ENCODE assay signal across 8 cellular contexts in the genomic region with DNA sequence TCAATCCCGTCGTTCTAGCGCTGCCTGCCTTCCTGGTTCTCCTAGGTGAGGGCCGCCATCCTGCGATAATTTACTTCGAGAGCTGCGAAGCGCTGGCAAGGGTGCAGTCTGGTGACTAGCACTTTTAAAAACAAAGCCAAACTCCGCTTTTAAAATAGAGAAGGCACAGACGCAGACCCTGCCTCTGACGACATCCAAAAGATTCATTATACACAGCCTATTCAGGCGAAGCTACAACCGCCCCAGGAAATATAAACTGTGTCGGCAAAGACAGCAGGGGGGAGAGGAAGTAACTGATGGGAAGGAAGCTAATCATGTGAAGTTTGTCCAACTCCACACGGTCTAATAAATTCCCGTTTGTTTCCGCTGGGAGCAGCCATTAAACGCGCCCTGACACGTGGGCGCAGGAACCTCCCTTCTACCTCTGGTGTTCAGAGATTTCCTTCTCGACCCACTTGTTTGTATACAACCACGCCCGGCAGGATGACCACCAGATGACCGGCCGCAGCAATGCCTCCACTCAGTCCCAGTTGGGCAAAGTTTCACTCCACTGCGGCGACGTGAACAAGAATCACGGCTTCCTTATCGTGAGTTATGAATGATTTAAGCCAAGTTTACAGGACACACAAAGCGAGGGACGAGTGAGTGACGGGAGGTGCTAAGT. TPM values are rescaled to one million over a fixed set of nuclear protein-coding genes. Genes with fewer than 3 reads are reported as not detected.
DNase-seq lines count a peak whose midpoint lies in the region; ATAC-seq and TF ChIP-seq lines count a peak whose summit lies in the region.

No MANE protein-coding gene starts in this region.

- H3K36me3 ChIP-seq in right atrium auricular region (no peaks in the 10 kb centered on the region), psoas muscle (ENCODE audit: insufficient read depth in 1 of 2, low read depth in 1 of 2) (no peaks in the 10 kb centered on the region)

- TF ChIP-seq CTCF in right atrium auricular region (IDR thresholded peaks at IDR 0.05) (peak in 1 of 2 donors; percentile 15), psoas muscle (IDR thresholded peaks at IDR 0.05) (peak; percentile 9)

- H3K4me1 ChIP-seq in right atrium auricular region (peaks cover 0 to 19% of the 10 kb centered on the region in 2 donors), psoas muscle (peaks cover 18% of the 10 kb centered on the region)

- H3K9me3 ChIP-seq in right atrium auricular region (no peaks in the 10 kb centered on the region), psoas muscle (no peaks in the 10 kb centered on the region)

- POLR2A ChIA-PET in activated CD4-positive, alpha-beta T cell treated with anti-CD3 and anti-CD28 coated beads, Interleukin-2, amount 10 ng/mL, durations not matched to agents 7 days and 5 days (lab: Charles Lee): no interaction called here

- H3K27ac Mint-ChIP-seq in activated CD4-positive, alpha-beta T cell treated with anti-CD3 and anti-CD28 coated beads, Interleukin-2, amount 10 ng/mL, durations not matched to agents 7 days and 5 days: no peak overlapping the region

- H3K27me3 Mint-ChIP-seq in activated CD4-positive, alpha-beta T cell treated with anti-CD3 and anti-CD28 coated beads, Interleukin-2, amount 10 ng/mL, durations not matched to agents 7 days and 5 days: peaks cover 67% of the 10 kb centered on the region

- DNase-seq in activated CD4-positive, alpha-beta T cell treated with anti-CD3 and anti-CD28 coated beads, Interleukin-2, amount 10 ng/mL, durations not matched to agents 7 days and 5 days: no peak
- DNase-seq in activated CD4-positive, alpha-beta T cell treated with anti-CD3 and anti-CD28 coated beads for 4 hours: no peak
- DNase-seq in NCI-H2171 (lab: John Stamatoyannopoulos, UW) (peak; percentile 42), amniotic stem cell (lab: John Stamatoyannopoulos, UW) (peak; percentile 47), right atrium auricular region (ENCODE audit: low spot score) (peak; percentile 84), psoas muscle (peak; percentile 51 to 79)
- no peak for DNase-seq in activated effector memory CD4-positive, alpha-beta T cell treated with anti-CD3 and anti-CD28 coated beads, Interleukin-2, amount 50 U/mL, for 16 hours

- H3K27ac ChIP-seq in right atrium auricular region: peak overlapping the region; percentile 78 to 84
- peak overlapping the region; percentile 85 for H3K27ac ChIP-seq in psoas muscle

- no peaks in the 10 kb centered on the region for H3K9me3 Mint-ChIP-seq in activated CD4-positive, alpha-beta T cell treated with anti-CD3 and anti-CD28 coated beads, Interleukin-2, amount 10 ng/mL, durations not matched to agents 7 days and 5 days

- intact Hi-C loops in psoas muscle (cut with DNase I): loop anchor here (5.0 to 10.0 kb wide), 5 partner anchors 65 to 403 kb away; a partner anchor contains a TSS

- no peaks in the 10 kb centered on the region for H3K27me3 ChIP-seq in right atrium auricular region
- H3K27me3 ChIP-seq in psoas muscle (ENCODE audit: insufficient read depth in 3 of 3, low read length in 2 of 3): no peaks in the 10 kb centered on the region

- peaks cover 16% of the 10 kb centered on the region for H3K4me1 Mint-ChIP-seq in activated CD4-positive, alpha-beta T cell treated with anti-CD3 and anti-CD28 coated beads, Interleukin-2, amount 10 ng/mL, durations not matched to agents 7 days and 5 days

- H3K36me3 Mint-ChIP-seq in activated CD4-positive, alpha-beta T cell treated with anti-CD3 and anti-CD28 coated beads, Interleukin-2, amount 10 ng/mL, durations not matched to agents 7 days and 5 days (ENCODE audit: low read depth): no peaks in the 10 kb centered on the region

- ATAC-seq in psoas muscle (peak; percentile 68 to 80 (median 70)), GM21723 (IDR thresholded peaks at IDR 0.05; ENCODE audit: unreplicated experiment) (no peak)

- H3K4me3 ChIP-seq in right atrium auricular region (peak overlapping the region; percentile 64 to 81), psoas muscle (peak overlapping the region; percentile 91)

- 0 to 1% (median 0%) methylated on average over 34 of the region's 34 CpGs for WGBS in psoas muscle, 3 donors

- H3K4me3 Mint-ChIP-seq in activated CD4-positive, alpha-beta T cell treated with anti-CD3 and anti-CD28 coated beads, Interleukin-2, amount 10 ng/mL, durations not matched to agents 7 days and 5 days: peak overlapping the region; percentile 59

- CTCF ChIA-PET in activated CD4-positive, alpha-beta T cell treated with anti-CD3 and anti-CD28 coated beads, Interleukin-2, amount 10 ng/mL, durations not matched to agents 7 days and 5 days (lab: Charles Lee): interaction anchor here (0.5 kb wide), 1 partner anchor 401 kb away, joined by 3 read pairs; a partner anchor contains a TSS

RNA-seq across cellular contexts. Expression of a gene that starts 1.3 kb away (rescaled TPM):
- total RNA-seq in activated CD4-positive, alpha-beta T cell treated with anti-CD3 and anti-CD28 coated beads, Interleukin-2, amount 10 ng/mL, durations not matched to agents 7 days and 5 days: under 1 TPM in 1 of 2 experiments, not detected in 1; 0.04 TPM
- total RNA-seq in right atrium auricular region (10 to 100 TPM; 29.1 to 45.4 TPM), psoas muscle (10 to 100 TPM; 18.6 to 25.1 (median 20.3) TPM)
- 10 to 100 TPM in 1 of 3 donors, 1 to 10 TPM in 2; 8.9 to 15.2 (median 9.0) TPM for polyA plus RNA-seq in psoas muscle

Comparison
In these comparisons a context has a peak if more than half of its experiments do, and no peak if none do; other contexts are left out.
1. DNase-seq: peak in NCI-H2171 (single experiment), amniotic stem cell (single experiment), right atrium auricular region (single experiment) and psoas muscle (2 of 2); none in activated CD4-positive, alpha-beta T cell treated with anti-CD3 and anti-CD28 coated beads, Interleukin-2, amount 10 ng/mL, durations not matched to agents 7 days and 5 days (single experiment), activated CD4-positive, alpha-beta T cell treated with anti-CD3 and anti-CD28 coated beads for 4 hours (0 of 2) and activated effector memory CD4-positive, alpha-beta T cell treated with anti-CD3 and anti-CD28 coated beads, Interleukin-2, amount 50 U/mL, for 16 hours (single experiment).
2. RNA of a gene that starts 1.3 kb away (total RNA-seq): 29.1 to 45.4 TPM in right atrium auricular region and 18.6 to 25.1 TPM in psoas muscle; 0.04 TPM in activated CD4-positive, alpha-beta T cell treated with anti-CD3 and anti-CD28 coated beads, Interleukin-2, amount 10 ng/mL, durations not matched to agents 7 days and 5 days; every median in the first group is over 10 times any median in the second.